ENCODE assay signal across 9 cellular contexts in genomic region chr9:105656131-105656921, GRCh38. TPM values are rescaled to one million over a fixed set of nuclear protein-coding genes. Genes with fewer than 3 reads are reported as not detected.
DNase-seq lines count a peak whose midpoint lies in the region; ATAC-seq, FAIRE-seq and TF ChIP-seq lines count a peak whose summit lies in the region.
"Had no signal": no experiment of that assay in that cellular context is flagged by ENCODE, and none has a peak within 500 bp of the region (broad histone marks: within the 10 kb centered on the region; RNA-seq: fewer than 3 reads in every experiment).

No MANE protein-coding gene starts in this region.

- peaks cover 53% of the 10 kb centered on the region for H3K27me3 Mint-ChIP-seq in progenitor cell of endocrine pancreas

- intact Hi-C loops in posterior vena cava (cut with DNase I): no loop called here

- peaks cover 65% of the 10 kb centered on the region for H3K27me3 ChIP-seq in cardiac muscle cell

- H3K4me3 Mint-ChIP-seq in progenitor cell of endocrine pancreas (ENCODE audit: low read depth): peak overlapping the region; percentile 82

- TF ChIP-seq CTCF in D721Med (IDR thresholded peaks at IDR 0.05; ENCODE audit: insufficient read depth, missing control alignments) (peak; percentile 35), cardiac muscle cell (IDR thresholded peaks at IDR 0.05; ENCODE audit: low read depth, low read length) (peak; percentile 28), progenitor cell of endocrine pancreas (IDR thresholded peaks at IDR 0.05; ENCODE audit: unreplicated experiment) (peak; percentile 48)

- H3K9me3 Mint-ChIP-seq in progenitor cell of endocrine pancreas (ENCODE audit: low read depth): no peaks in the 10 kb centered on the region

- no peak for TF ChIP-seq EP300 in Ishikawa (IDR thresholded peaks at IDR 0.05; ENCODE audit: borderline replicate concordance)

- H3K27ac Mint-ChIP-seq in progenitor cell of endocrine pancreas: no peak overlapping the region

- no peaks in the 10 kb centered on the region for H3K9me3 ChIP-seq in cardiac muscle cell (ENCODE audit: low read depth)

- no peaks in the 10 kb centered on the region for H3K36me3 Mint-ChIP-seq in progenitor cell of endocrine pancreas (ENCODE audit: insufficient read depth)

- no peak overlapping the region for H3K27ac ChIP-seq in cardiac muscle cell

- H3K4me1 ChIP-seq in cardiac muscle cell (ENCODE audit: low read depth): no peaks in the 10 kb centered on the region

- peaks cover 13% of the 10 kb centered on the region for H3K4me1 Mint-ChIP-seq in progenitor cell of endocrine pancreas (ENCODE audit: low read depth)

- peak overlapping the region; percentile 37 for H3K4me3 ChIP-seq in cardiac muscle cell

- no peak for FAIRE-seq in D721Med (lab: Jason Lieb, UNC)
- FAIRE-seq: TTC549 had no signal

- DNase-seq in D721Med (ENCODE audit: insufficient read length, low spot score) (peak; percentile 44), cardiac muscle cell (ENCODE audit: low read depth in 1 of 2, low spot score in 1 of 2) (peak in 1 of 2 donors; percentile 65), progenitor cell of endocrine pancreas (ENCODE audit: low spot score, unreplicated experiment) (peak; percentile 47), posterior vena cava (ENCODE audit: low spot score) (no peak)
- peak; percentile 28 to 29 for DNase-seq in activated T-cell treated with anti-CD3 and anti-CD28 coated beads, Interleukin-2, amount 50 U/mL, for 48 hours
- no peak for DNase-seq in activated effector memory CD4-positive, alpha-beta T cell treated with Interleukin-2 at 50 U/mL for 16 hours

- ATAC-seq in GM19463 (IDR thresholded peaks at IDR 0.05; ENCODE audit: unreplicated experiment): peak; percentile 61

- H3K36me3 ChIP-seq in cardiac muscle cell: no peaks in the 10 kb centered on the region

- no peak for TF ChIP-seq RAD21 in Ishikawa (IDR thresholded peaks at IDR 0.05; ENCODE audit: low read depth)

TF ChIP-seq in Ishikawa, 13 proteins besides CTCF, POLR2A, EP300 and RAD21:
- no peak; the same call in 1 of the 2 replicates for TF ChIP-seq ZBTB7A (IDR thresholded peaks at IDR 0.05; ENCODE audit: low read depth)
- peak; percentile 56; the same call in 1 of the 2 replicates for TF ChIP-seq MAX (IDR thresholded peaks at IDR 0.05)
TF ChIP-seq in Ishikawa: peak in this region for 1.

RNA-seq across cellular contexts. Expression of gene TAL2, which starts 5.9 kb away (rescaled TPM):
- total RNA-seq in cardiac muscle cell: not detected in 2 replicates
- polyA plus RNA-seq in cardiac muscle cell: 0.73 TPM in 1 of 2 replicates, not detected in the other
- total RNA-seq in progenitor cell of endocrine pancreas: 0.82 and 2.2 TPM in 2 replicates
- not detected for total RNA-seq in posterior vena cava

RNA-seq across cellular contexts. Expression of gene TMEM38B, which starts 38.0 kb away (rescaled TPM):
- 17.5 and 21.3 TPM in 2 replicates for total RNA-seq in cardiac muscle cell
- 24.9 and 30.9 TPM in 2 replicates for polyA plus RNA-seq in cardiac muscle cell
- 18.8 and 19.3 TPM in 2 replicates for total RNA-seq in progenitor cell of endocrine pancreas
- total RNA-seq in posterior vena cava: 10 to 100 TPM; 11.3 to 16.9 TPM

Comparison
In these comparisons a context has a peak if more than half of its experiments do, and no peak if none do; other contexts are left out.
1. DNase-seq: peak in D721Med (single experiment), activated T-cell treated with anti-CD3 and anti-CD28 coated beads, Interleukin-2, amount 50 U/mL, for 48 hours (2 of 2) and progenitor cell of endocrine pancreas (single experiment); none in activated effector memory CD4-positive, alpha-beta T cell treated with Interleukin-2 at 50 U/mL for 16 hours (single experiment) and posterior vena cava (single experiment).
2. Peak in every context shown above with its lines, with median percentiles within 50 percentile points of each other: CTCF ChIP-seq.